12 cellular contexts compared by ENCODE assay signal in genomic region chr1:205481629-205482071, GRCh38. TPM values are rescaled to one million over a fixed set of nuclear protein-coding genes. Genes with fewer than 3 reads are reported as not detected.
DNase-seq lines count a peak whose midpoint lies in the region; ATAC-seq and TF ChIP-seq lines count a peak whose summit lies in the region.
"Had no signal": no experiment of that assay in that cellular context is flagged by ENCODE, and none has a peak within 500 bp of the region (broad histone marks: within the 10 kb centered on the region; RNA-seq: fewer than 3 reads in every experiment).

No MANE protein-coding gene starts in this region.

- no peaks in the 10 kb centered on the region for H4K20me1 ChIP-seq in PC-3 (ENCODE audit: low read length)

- peak overlapping the region; percentile 13 for H3K4me3 Mint-ChIP-seq in activated CD4-positive, alpha-beta T cell treated with anti-CD3 and anti-CD28 coated beads, Interleukin-2, amount 10 ng/mL, durations not matched to agents 24 days and 14 days
- H3K4me3 Mint-ChIP-seq in stimulated activated memory B cell treated with anti-CD40 and anti-IgM and Interleukin-4, amounts not matched to agents 10 μg/mL and 1 μg/mL and 100 μg/mL, for 72 hours: no peak overlapping the region

- no peak overlapping the region for H3K9ac ChIP-seq in PC-3 (ENCODE audit: low read length)

- H2AFZ ChIP-seq in PC-3 (ENCODE audit: low read length): no peak overlapping the region

- intact Hi-C loops in activated CD4-positive, alpha-beta T cell treated with anti-CD3 and anti-CD28 coated beads, Interleukin-2, amount 10 ng/mL, durations not matched to agents 24 days and 14 days (cut with micrococcal nuclease): loop anchor here (5.0 kb wide), 1 partner anchor 204 kb away; no protein-coding TSS in a partner anchor
- intact Hi-C loops in PC-3 (cut with micrococcal nuclease): no loop called here

- no peaks in the 10 kb centered on the region for H3F3A ChIP-seq in PC-3 (ENCODE audit: low read length, unreplicated experiment)

- H3K36me3 Mint-ChIP-seq in activated CD4-positive, alpha-beta T cell treated with anti-CD3 and anti-CD28 coated beads, Interleukin-2, amount 10 ng/mL, durations not matched to agents 24 days and 14 days (ENCODE audit: low read depth): no peaks in the 10 kb centered on the region
- no peaks in the 10 kb centered on the region for H3K36me3 Mint-ChIP-seq in stimulated activated memory B cell treated with anti-CD40 and anti-IgM and Interleukin-4, amounts not matched to agents 10 μg/mL and 1 μg/mL and 100 μg/mL, for 72 hours

- no peaks in the 10 kb centered on the region for H3K79me2 ChIP-seq in PC-3 (ENCODE audit: low read length)

- H3K9me2 ChIP-seq in PC-3 (replicated peaks; ENCODE audit: low read length): no peaks in the 10 kb centered on the region

- no peak for DNase-seq in activated CD4-positive, alpha-beta T cell treated with anti-CD3 and anti-CD28 coated beads, Interleukin-2, amount 10 ng/mL, durations not matched to agents 24 days and 14 days
- DNase-seq in activated CD4-positive, alpha-beta T cell treated with anti-CD3 and anti-CD28 coated beads, Interleukin-2, amount 50 U/mL, for 48 hours: no peak
- DNase-seq in NCI-H524 treated with DMSO at 0.1 percent for 48 hours (lab: John Stamatoyannopoulos, UW): peak; percentile 73
- peak; percentile 84 for DNase-seq in astrocyte of the hippocampus (ENCODE audit: low read depth, low spot score)
- no peak for DNase-seq in PC-3
- no peak for DNase-seq in erythroblast (lab: John Stamatoyannopoulos, UW)
- DNase-seq: cerebellar nuclear complex, left cardiac atrium, NCI-H446, ovary had no signal

- TF ChIP-seq CTCF in PC-3 (conservative IDR thresholded peaks at IDR 0.05; ENCODE audit: low read depth, low read length): no peak

- CTCF ChIA-PET in PC-3 (lab: Charles Lee): interaction anchor here (1.5 kb wide), 1 partner anchor 58 kb away, joined by 4 read pairs; no protein-coding TSS in a partner anchor

- no peak overlapping the region for H3K4me3 ChIP-seq in PC-3 (ENCODE audit: low read length)
- H3K4me3 ChIP-seq: ovary had no signal

- H3K4me1 Mint-ChIP-seq in activated CD4-positive, alpha-beta T cell treated with anti-CD3 and anti-CD28 coated beads, Interleukin-2, amount 10 ng/mL, durations not matched to agents 24 days and 14 days: peaks cover 18% of the 10 kb centered on the region
- peaks cover 47% of the 10 kb centered on the region for H3K4me1 Mint-ChIP-seq in stimulated activated memory B cell treated with anti-CD40 and anti-IgM and Interleukin-4, amounts not matched to agents 10 μg/mL and 1 μg/mL and 100 μg/mL, for 72 hours

- H3K27ac ChIP-seq in PC-3 (ENCODE audit: low read length): no peak overlapping the region
- H3K27ac ChIP-seq: ovary had no signal

- no peak overlapping the region for H3K4me2 ChIP-seq in PC-3 (ENCODE audit: low read length)

- peak; percentile 3 for ATAC-seq in stimulated activated memory B cell treated with anti-CD40 and anti-IgM and Interleukin-4, amounts not matched to agents 10 μg/mL and 1 μg/mL and 100 μg/mL, for 72 hours
- ATAC-seq in PC-3 (no peak), HG03095 (IDR thresholded peaks at IDR 0.05; ENCODE audit: unreplicated experiment) (no peak)
- ATAC-seq: left cardiac atrium had no signal

- peaks cover 7% of the 10 kb centered on the region; the same call in 1 of the 2 replicates for H3K27me3 ChIP-seq in PC-3 (ENCODE audit: low read length)
- H3K27me3 ChIP-seq: ovary had no signal

- TF ChIP-seq POLR2A in erythroblast (IDR thresholded peaks at IDR 0.05; ENCODE audit: low read length): no peak

- no TSS peak for BruUV-seq in PC-3 (replicated peaks; lab: Mats Ljungman, UMichigan)

- H3K27me3 Mint-ChIP-seq in activated CD4-positive, alpha-beta T cell treated with anti-CD3 and anti-CD28 coated beads, Interleukin-2, amount 10 ng/mL, durations not matched to agents 24 days and 14 days: peaks cover 39% of the 10 kb centered on the region
- H3K27me3 Mint-ChIP-seq in stimulated activated memory B cell treated with anti-CD40 and anti-IgM and Interleukin-4, amounts not matched to agents 10 μg/mL and 1 μg/mL and 100 μg/mL, for 72 hours: peaks cover 38% of the 10 kb centered on the region

- no peak overlapping the region for H3K27ac Mint-ChIP-seq in activated CD4-positive, alpha-beta T cell treated with anti-CD3 and anti-CD28 coated beads, Interleukin-2, amount 10 ng/mL, durations not matched to agents 24 days and 14 days
- H3K27ac Mint-ChIP-seq in stimulated activated memory B cell treated with anti-CD40 and anti-IgM and Interleukin-4, amounts not matched to agents 10 μg/mL and 1 μg/mL and 100 μg/mL, for 72 hours: peak overlapping the region; percentile 18

- no peaks in the 10 kb centered on the region for H3K9me3 ChIP-seq in PC-3 (ENCODE audit: low read length)
- H3K9me3 ChIP-seq: ovary had no signal

- POLR2A ChIA-PET in PC-3 (lab: Charles Lee; ENCODE audit: unreplicated experiment): no interaction called here

- H3K36me3 ChIP-seq in PC-3 (ENCODE audit: low read depth, low read length): no peaks in the 10 kb centered on the region
- H3K36me3 ChIP-seq: ovary had no signal

- peaks cover 18% of the 10 kb centered on the region for H3K4me1 ChIP-seq in PC-3 (ENCODE audit: insufficient read depth, low read length)

- H3K9me3 Mint-ChIP-seq in activated CD4-positive, alpha-beta T cell treated with anti-CD3 and anti-CD28 coated beads, Interleukin-2, amount 10 ng/mL, durations not matched to agents 24 days and 14 days: no peaks in the 10 kb centered on the region
- peaks cover 2% of the 10 kb centered on the region for H3K9me3 Mint-ChIP-seq in stimulated activated memory B cell treated with anti-CD40 and anti-IgM and Interleukin-4, amounts not matched to agents 10 μg/mL and 1 μg/mL and 100 μg/mL, for 72 hours

RNA-seq across cellular contexts. Expression of gene CDK18, which starts 22.8 kb away (rescaled TPM):
- total RNA-seq in activated CD4-positive, alpha-beta T cell treated with anti-CD3 and anti-CD28 coated beads, Interleukin-2, amount 10 ng/mL, durations not matched to agents 24 days and 14 days: 0.23 and 1.2 TPM in 2 replicates
- 13.2 and 16.4 TPM in 2 replicates for total RNA-seq in PC-3 (2014; rRNA removed)

RNA-seq across cellular contexts. Expression of gene BLACAT1, which starts 25.8 kb away (rescaled TPM):
- 0.16 and 0.17 TPM in 2 replicates for total RNA-seq in activated CD4-positive, alpha-beta T cell treated with anti-CD3 and anti-CD28 coated beads, Interleukin-2, amount 10 ng/mL, durations not matched to agents 24 days and 14 days
- 1.5 and 1.6 TPM in 2 replicates for total RNA-seq in PC-3 (2014; rRNA removed)

RNA-seq across cellular contexts. Expression of gene LEMD1, which starts 59.8 kb away (rescaled TPM):
- 0.47 TPM in 1 of 2 replicates, not detected in the other for total RNA-seq in activated CD4-positive, alpha-beta T cell treated with anti-CD3 and anti-CD28 coated beads, Interleukin-2, amount 10 ng/mL, durations not matched to agents 24 days and 14 days
- total RNA-seq in PC-3 (2014; rRNA removed): 4.0 TPM in 1 of 2 replicates, not detected in the other
- total RNA-seq: left cardiac atrium had no signal

Comparison
In these comparisons a context has a peak if more than half of its experiments do, and no peak if none do; other contexts are left out.
1. DNase-seq: peak in NCI-H524 treated with DMSO at 0.1 percent for 48 hours (single experiment) and astrocyte of the hippocampus (single experiment); none in activated CD4-positive, alpha-beta T cell treated with anti-CD3 and anti-CD28 coated beads, Interleukin-2, amount 10 ng/mL, durations not matched to agents 24 days and 14 days (single experiment), activated CD4-positive, alpha-beta T cell treated with anti-CD3 and anti-CD28 coated beads, Interleukin-2, amount 50 U/mL, for 48 hours (0 of 2), PC-3 (single experiment) and erythroblast (0 of 2).